ENCODE assay signal across 3 cellular contexts in the genomic region with DNA sequence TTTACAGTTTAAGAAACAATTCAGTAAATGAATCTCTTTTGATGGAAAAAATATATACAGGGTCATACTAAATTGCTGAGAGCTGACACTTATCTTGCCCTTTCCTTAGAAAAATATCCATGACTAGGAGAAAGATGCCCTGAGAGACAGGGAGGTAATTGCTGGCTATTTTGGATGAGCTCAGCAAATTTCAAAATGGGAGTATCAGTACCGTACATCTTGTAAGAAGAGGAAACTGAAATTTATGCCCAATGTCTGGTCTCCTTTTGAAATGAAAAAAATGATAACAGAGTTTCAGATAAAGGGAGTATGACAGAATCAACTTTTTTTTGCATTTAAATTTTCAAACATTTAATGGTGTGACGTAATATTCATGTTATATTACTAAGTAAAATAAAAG.
TF ChIP-seq lines count a peak whose summit lies in the region.

No MANE protein-coding gene starts in this region.

TF ChIP-seq in A549, 52 proteins besides CTCF, POLR2A, EP300 and RAD21 (continued from another document):
- TF ChIP-seq, protein P1, sequence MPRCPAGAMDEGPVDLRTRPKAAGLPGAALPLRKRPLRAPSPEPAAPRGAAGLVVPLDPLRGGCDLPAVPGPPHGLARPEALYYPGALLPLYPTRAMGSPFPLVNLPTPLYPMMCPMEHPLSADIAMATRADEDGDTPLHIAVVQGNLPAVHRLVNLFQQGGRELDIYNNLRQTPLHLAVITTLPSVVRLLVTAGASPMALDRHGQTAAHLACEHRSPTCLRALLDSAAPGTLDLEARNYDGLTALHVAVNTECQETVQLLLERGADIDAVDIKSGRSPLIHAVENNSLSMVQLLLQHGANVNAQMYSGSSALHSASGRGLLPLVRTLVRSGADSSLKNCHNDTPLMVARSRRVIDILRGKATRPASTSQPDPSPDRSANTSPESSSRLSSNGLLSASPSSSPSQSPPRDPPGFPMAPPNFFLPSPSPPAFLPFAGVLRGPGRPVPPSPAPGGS (IDR thresholded peaks at IDR 0.05) = no peak
- TF ChIP-seq HDAC2 (IDR thresholded peaks at IDR 0.05) (no peak), HOXB13 (CRISPR knock-in tag; IDR thresholded peaks at IDR 0.05; ENCODE audit: low read depth) (no peak)

TF ChIP-seq in HEK293, 187 proteins besides CTCF, POLR2A, EP300 and RAD21 (continued from another document):
- TF ChIP-seq, protein P2, sequence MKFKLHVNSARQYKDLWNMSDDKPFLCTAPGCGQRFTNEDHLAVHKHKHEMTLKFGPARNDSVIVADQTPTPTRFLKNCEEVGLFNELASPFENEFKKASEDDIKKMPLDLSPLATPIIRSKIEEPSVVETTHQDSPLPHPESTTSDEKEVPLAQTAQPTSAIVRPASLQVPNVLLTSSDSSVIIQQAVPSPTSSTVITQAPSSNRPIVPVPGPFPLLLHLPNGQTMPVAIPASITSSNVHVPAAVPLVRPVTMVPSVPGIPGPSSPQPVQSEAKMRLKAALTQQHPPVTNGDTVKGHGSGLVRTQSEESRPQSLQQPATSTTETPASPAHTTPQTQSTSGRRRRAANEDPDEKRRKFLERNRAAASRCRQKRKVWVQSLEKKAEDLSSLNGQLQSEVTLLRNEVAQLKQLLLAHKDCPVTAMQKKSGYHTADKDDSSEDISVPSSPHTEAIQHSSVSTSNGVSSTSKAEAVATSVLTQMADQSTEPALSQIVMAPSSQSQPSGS (tag by site-specific recombination; IDR thresholded peaks at IDR 0.05; ENCODE audit: low read depth) = 0 out of 2 replicates have a peak, but pooled peaks have one; percentile 35

TF ChIP-seq in H1, 55 proteins besides CTCF, POLR2A, EP300 and RAD21 (continued from another document):
- TF ChIP-seq, protein P3, sequence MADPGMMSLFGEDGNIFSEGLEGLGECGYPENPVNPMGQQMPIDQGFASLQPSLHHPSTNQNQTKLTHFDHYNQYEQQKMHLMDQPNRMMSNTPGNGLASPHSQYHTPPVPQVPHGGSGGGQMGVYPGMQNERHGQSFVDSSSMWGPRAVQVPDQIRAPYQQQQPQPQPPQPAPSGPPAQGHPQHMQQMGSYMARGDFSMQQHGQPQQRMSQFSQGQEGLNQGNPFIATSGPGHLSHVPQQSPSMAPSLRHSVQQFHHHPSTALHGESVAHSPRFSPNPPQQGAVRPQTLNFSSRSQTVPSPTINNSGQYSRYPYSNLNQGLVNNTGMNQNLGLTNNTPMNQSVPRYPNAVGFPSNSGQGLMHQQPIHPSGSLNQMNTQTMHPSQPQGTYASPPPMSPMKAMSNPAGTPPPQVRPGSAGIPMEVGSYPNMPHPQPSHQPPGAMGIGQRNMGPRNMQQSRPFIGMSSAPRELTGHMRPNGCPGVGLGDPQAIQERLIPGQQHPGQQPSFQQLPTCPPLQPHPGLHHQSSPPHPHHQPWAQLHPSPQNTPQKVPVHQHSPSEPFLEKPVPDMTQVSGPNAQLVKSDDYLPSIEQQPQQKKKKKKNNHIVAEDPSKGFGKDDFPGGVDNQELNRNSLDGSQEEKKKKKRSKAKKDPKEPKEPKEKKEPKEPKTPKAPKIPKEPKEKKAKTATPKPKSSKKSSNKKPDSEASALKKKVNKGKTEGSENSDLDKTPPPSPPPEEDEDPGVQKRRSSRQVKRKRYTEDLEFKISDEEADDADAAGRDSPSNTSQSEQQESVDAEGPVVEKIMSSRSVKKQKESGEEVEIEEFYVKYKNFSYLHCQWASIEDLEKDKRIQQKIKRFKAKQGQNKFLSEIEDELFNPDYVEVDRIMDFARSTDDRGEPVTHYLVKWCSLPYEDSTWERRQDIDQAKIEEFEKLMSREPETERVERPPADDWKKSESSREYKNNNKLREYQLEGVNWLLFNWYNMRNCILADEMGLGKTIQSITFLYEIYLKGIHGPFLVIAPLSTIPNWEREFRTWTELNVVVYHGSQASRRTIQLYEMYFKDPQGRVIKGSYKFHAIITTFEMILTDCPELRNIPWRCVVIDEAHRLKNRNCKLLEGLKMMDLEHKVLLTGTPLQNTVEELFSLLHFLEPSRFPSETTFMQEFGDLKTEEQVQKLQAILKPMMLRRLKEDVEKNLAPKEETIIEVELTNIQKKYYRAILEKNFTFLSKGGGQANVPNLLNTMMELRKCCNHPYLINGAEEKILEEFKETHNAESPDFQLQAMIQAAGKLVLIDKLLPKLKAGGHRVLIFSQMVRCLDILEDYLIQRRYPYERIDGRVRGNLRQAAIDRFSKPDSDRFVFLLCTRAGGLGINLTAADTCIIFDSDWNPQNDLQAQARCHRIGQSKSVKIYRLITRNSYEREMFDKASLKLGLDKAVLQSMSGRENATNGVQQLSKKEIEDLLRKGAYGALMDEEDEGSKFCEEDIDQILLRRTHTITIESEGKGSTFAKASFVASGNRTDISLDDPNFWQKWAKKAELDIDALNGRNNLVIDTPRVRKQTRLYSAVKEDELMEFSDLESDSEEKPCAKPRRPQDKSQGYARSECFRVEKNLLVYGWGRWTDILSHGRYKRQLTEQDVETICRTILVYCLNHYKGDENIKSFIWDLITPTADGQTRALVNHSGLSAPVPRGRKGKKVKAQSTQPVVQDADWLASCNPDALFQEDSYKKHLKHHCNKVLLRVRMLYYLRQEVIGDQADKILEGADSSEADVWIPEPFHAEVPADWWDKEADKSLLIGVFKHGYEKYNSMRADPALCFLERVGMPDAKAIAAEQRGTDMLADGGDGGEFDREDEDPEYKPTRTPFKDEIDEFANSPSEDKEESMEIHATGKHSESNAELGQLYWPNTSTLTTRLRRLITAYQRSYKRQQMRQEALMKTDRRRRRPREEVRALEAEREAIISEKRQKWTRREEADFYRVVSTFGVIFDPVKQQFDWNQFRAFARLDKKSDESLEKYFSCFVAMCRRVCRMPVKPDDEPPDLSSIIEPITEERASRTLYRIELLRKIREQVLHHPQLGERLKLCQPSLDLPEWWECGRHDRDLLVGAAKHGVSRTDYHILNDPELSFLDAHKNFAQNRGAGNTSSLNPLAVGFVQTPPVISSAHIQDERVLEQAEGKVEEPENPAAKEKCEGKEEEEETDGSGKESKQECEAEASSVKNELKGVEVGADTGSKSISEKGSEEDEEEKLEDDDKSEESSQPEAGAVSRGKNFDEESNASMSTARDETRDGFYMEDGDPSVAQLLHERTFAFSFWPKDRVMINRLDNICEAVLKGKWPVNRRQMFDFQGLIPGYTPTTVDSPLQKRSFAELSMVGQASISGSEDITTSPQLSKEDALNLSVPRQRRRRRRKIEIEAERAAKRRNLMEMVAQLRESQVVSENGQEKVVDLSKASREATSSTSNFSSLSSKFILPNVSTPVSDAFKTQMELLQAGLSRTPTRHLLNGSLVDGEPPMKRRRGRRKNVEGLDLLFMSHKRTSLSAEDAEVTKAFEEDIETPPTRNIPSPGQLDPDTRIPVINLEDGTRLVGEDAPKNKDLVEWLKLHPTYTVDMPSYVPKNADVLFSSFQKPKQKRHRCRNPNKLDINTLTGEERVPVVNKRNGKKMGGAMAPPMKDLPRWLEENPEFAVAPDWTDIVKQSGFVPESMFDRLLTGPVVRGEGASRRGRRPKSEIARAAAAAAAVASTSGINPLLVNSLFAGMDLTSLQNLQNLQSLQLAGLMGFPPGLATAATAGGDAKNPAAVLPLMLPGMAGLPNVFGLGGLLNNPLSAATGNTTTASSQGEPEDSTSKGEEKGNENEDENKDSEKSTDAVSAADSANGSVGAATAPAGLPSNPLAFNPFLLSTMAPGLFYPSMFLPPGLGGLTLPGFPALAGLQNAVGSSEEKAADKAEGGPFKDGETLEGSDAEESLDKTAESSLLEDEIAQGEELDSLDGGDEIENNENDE (IDR thresholded peaks at IDR 0.05; ENCODE audit: insufficient replicate concordance, low read length) = peak; percentile 79
TF ChIP-seq in H1: peak in this region for 2.
